In the genomic region with DNA sequence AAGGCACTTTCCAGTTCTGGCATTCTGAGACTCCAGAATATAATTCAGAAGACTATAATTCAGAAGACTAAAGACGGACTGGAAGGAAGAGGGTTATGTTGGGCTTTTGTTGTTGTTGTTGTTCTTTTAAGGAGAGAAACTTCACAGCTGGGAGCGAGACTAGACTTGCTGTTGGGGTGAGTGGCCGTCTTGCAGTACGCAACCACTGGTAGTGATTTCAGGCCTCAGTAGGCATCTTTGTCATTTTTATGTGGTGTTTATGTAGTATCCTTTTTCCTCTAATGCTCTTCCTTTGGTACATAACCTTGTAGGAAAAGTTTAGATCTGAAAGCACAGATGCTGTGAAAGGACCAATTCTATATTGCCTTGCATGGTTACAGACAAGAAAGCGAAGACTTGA, we compare ENCODE assay signal across 17 cellular contexts.
"Had no signal": no experiment of that assay in that cellular context is flagged by ENCODE, and none has a peak within 500 bp of the region (broad histone marks: within the 10 kb centered on the region; RNA-seq: fewer than 3 reads in every experiment).

No MANE protein-coding gene starts in this region.

- H3K36me3 ChIP-seq: esophagus muscularis mucosa, gastrocnemius medialis, left ventricle myocardium inferior, lower lobe of right lung, right atrium auricular region, sigmoid colon had no signal

- H3K4me3 ChIP-seq: esophagus muscularis mucosa, gastrocnemius medialis, heart right ventricle, left ventricle myocardium inferior, lower lobe of right lung, right atrium auricular region, sigmoid colon, skin epidermis, stomach had no signal

- H3K27ac ChIP-seq: epithelial cell of prostate, esophagus muscularis mucosa, gastrocnemius medialis, heart right ventricle, left ventricle myocardium inferior, lower lobe of right lung, right atrium auricular region, sigmoid colon, skin epidermis, stomach had no signal

- H3K9me3 Mint-ChIP-seq: type B pancreatic cell had no signal

- ATAC-seq: gastrocnemius medialis; heart right ventricle; lower lobe of right lung; naive thymus-derived CD4-positive, alpha-beta T cell had no signal

- H3K27ac Mint-ChIP-seq: type B pancreatic cell had no signal

- H3K27me3 Mint-ChIP-seq: naive thymus-derived CD4-positive, alpha-beta T cell; type B pancreatic cell had no signal

- H3K9me3 ChIP-seq: esophagus muscularis mucosa, gastrocnemius medialis, heart right ventricle, left ventricle myocardium inferior, lower lobe of right lung, right atrium auricular region, sigmoid colon, stomach had no signal

- H3K4me3 Mint-ChIP-seq: naive thymus-derived CD4-positive, alpha-beta T cell; type B pancreatic cell had no signal

- H3K27me3 ChIP-seq: esophagus muscularis mucosa, gastrocnemius medialis, heart right ventricle, right atrium auricular region, sigmoid colon, stomach had no signal

- DNase-seq: effector memory CD4-positive, alpha-beta T cell; gastrocnemius medialis; heart right ventricle; hypothalamus; left ventricle myocardium inferior; lower lobe of right lung; mesendoderm; naive thymus-derived CD4-positive, alpha-beta T cell; sigmoid colon; stimulated activated CD4-positive, alpha-beta T cell treated with anti-CD3 and anti-CD28 coated beads, Interleukin-12 subunit alpha, Interleukin-12 subunit beta, amount 100 ng/mL, for 4 hours; stimulated activated naive CD4-positive, alpha-beta T cell; stomach had no signal
